8 cellular contexts compared by ENCODE assay signal in the genomic region with DNA sequence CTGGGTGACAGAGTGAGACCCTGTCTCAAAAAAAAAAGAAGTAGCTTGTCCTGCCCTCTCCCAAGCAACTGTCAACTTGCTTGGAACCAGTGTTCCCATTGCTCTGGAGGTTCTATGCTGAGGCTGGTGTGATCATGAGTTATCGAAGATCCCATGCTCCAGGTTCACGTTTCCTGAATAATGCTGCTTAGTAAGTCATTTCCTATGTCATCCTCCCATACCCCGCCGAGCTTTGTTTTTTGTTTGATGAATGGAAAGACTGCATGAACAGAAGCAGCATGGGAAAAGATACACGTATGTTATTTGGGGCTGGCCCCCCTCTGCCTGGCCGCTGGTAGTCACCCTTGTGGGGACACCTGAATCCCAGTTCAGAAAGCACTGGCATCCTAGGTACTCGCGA.
"Had no signal": no experiment of that assay in that cellular context is flagged by ENCODE, and none has a peak within 500 bp of the region (broad histone marks: within the 10 kb centered on the region; RNA-seq: fewer than 3 reads in every experiment).

No MANE protein-coding gene starts in this region.

- FAIRE-seq: H1, H54 had no signal

- H3K9me3 Mint-ChIP-seq: GM23338, H9, HFFc6 had no signal

- DNase-seq: H9, HFFc6, IMR-90 had no signal

- H3K4me3 ChIP-seq: GM23338, K562 had no signal

- H3K4me1 Mint-ChIP-seq: GM23338 had no signal

- H3K27ac Mint-ChIP-seq: GM23338, H9, HFFc6 had no signal

- H3K4me3 Mint-ChIP-seq: GM23338, H9, HFFc6 had no signal

- ATAC-seq: GM23338, HCT116, K562 had no signal
